ENCODE assay signal across 10 cellular contexts in genomic region chr2:169478339-169478738, GRCh38. TPM values are rescaled to one million over a fixed set of nuclear protein-coding genes. Genes with fewer than 3 reads are reported as not detected.
DNase-seq lines count a peak whose midpoint lies in the region; ATAC-seq, FAIRE-seq and TF ChIP-seq lines count a peak whose summit lies in the region.
"Had no signal": no experiment of that assay in that cellular context is flagged by ENCODE, and none has a peak within 500 bp of the region (broad histone marks: within the 10 kb centered on the region; RNA-seq: fewer than 3 reads in every experiment).

No MANE protein-coding gene starts in this region.

- H3K36me3 Mint-ChIP-seq in memory B cell = no peaks in the 10 kb centered on the region

- H3K27me3 Mint-ChIP-seq in memory B cell = no peaks in the 10 kb centered on the region

- TF ChIP-seq CTCF in left ventricle myocardium inferior (IDR thresholded peaks at IDR 0.05; ENCODE audit: borderline replicate concordance) (no peak), cardiac fibroblast (IDR thresholded peaks at IDR 0.05; ENCODE audit: low read depth, low read length) (no peak), upper lobe of left lung (IDR thresholded peaks at IDR 0.05) (no peak)

- H3K4me3 ChIP-seq in left ventricle myocardium inferior = no peak overlapping the region
- no peak overlapping the region for H3K4me3 ChIP-seq in cardiac fibroblast (replicated peaks in 1 of 2; ENCODE audit: low read depth in 2 of 2, low read length in 2 of 2)
- H3K4me3 ChIP-seq in upper lobe of left lung = no peak overlapping the region

- H3K27ac Mint-ChIP-seq in memory B cell = no peak overlapping the region

- 56 to 62% methylated on average over 3 of the region's 3 CpGs for WGBS in upper lobe of left lung, 2 donors

- H3K4me3 Mint-ChIP-seq in memory B cell = peak overlapping the region; percentile 89

- no peak for FAIRE-seq in GM12891 (lab: Jason Lieb, UNC)

- intact Hi-C loops in Right ventricle myocardium inferior (cut with DNase I) (no loop called here), left ventricle myocardium inferior (cut with micrococcal nuclease) (no loop called here)

- H3K4me1 ChIP-seq in left ventricle myocardium inferior (peaks cover 18% of the 10 kb centered on the region), upper lobe of left lung (peaks cover 0 to 8% (median 4%) of the 10 kb centered on the region in 4 donors)

- peaks cover 12% of the 10 kb centered on the region for H3K36me3 ChIP-seq in left ventricle myocardium inferior
- H3K36me3 ChIP-seq in upper lobe of left lung = peaks cover 0 to 4% (median 0%) of the 10 kb centered on the region in 4 donors

- TF ChIP-seq POLR2A in upper lobe of left lung (IDR thresholded peaks at IDR 0.05) = peak in 1 of 4 donors; percentile 26
- no peak for TF ChIP-seq POLR2A in GM12891 (IDR thresholded peaks at IDR 0.05; ENCODE audit: low read depth, low read length)

- ATAC-seq in Right ventricle myocardium inferior (peak; percentile 38), memory B cell (ENCODE audit: low read depth) (no peak), upper lobe of left lung (ENCODE audit: low FRiP score in 2 of 2) (peak in 1 of 2 donors; percentile 63), HG03432 (IDR thresholded peaks at IDR 0.05; ENCODE audit: unreplicated experiment) (no peak), HG02938 (IDR thresholded peaks at IDR 0.05; ENCODE audit: unreplicated experiment) (no peak)

- DNase-seq in Right ventricle myocardium inferior (ENCODE audit: missing footprints) = no peak
- DNase-seq in left ventricle myocardium inferior = no peak
- peak; percentile 76 for DNase-seq in cardiac fibroblast (ENCODE audit: low read depth in 2 of 2)
- no peak for DNase-seq in memory B cell (ENCODE audit: low spot score in 2 of 2)
- DNase-seq in upper lobe of left lung = no peak
- DNase-seq in GM12891 (ENCODE audit: insufficient read length, low spot score) = no peak
- DNase-seq: occipital lobe had no signal

- no peaks in the 10 kb centered on the region for H3K27me3 ChIP-seq in left ventricle myocardium inferior (ENCODE audit: low read depth)
- H3K27me3 ChIP-seq in upper lobe of left lung = no peaks in the 10 kb centered on the region
- H3K27me3 ChIP-seq: suprapubic skin had no signal

- H3K4me1 Mint-ChIP-seq in memory B cell = peaks cover 7% of the 10 kb centered on the region

- H3K27ac ChIP-seq in left ventricle myocardium inferior (replicated peaks) (no peak overlapping the region), upper lobe of left lung (peak overlapping the region in 3 of 4 donors; percentile 70 to 83 (median 77))

- H3K9me3 Mint-ChIP-seq in memory B cell = no peaks in the 10 kb centered on the region

- H3K9me3 ChIP-seq in left ventricle myocardium inferior (replicated peaks) (no peaks in the 10 kb centered on the region), upper lobe of left lung (no peaks in the 10 kb centered on the region)
- H3K9me3 ChIP-seq: suprapubic skin had no signal

- TF ChIP-seq EP300 in upper lobe of left lung (IDR thresholded peaks at IDR 0.05) = no peak

TF ChIP-seq in GM12891, 5 proteins besides CTCF, POLR2A, EP300 and RAD21:
- TF ChIP-seq TAF1 (IDR thresholded peaks at IDR 0.05; ENCODE audit: low read depth, low read length) (no peak), SPI1 (IDR thresholded peaks at IDR 0.05; ENCODE audit: low read depth, low read length) (no peak), POU2F2 (IDR thresholded peaks at IDR 0.05; ENCODE audit: low read depth, low read length) (no peak), PAX5 (IDR thresholded peaks at IDR 0.05; ENCODE audit: insufficient read depth, low read length, severe bottlenecking) (no peak), POLR2AphosphoS5 (IDR thresholded peaks at IDR 0.05; ENCODE audit: low read depth, low read length) (no peak)

RNA-seq across cellular contexts. Expression of gene BBS5, which starts 1.0 kb away (rescaled TPM):
- total RNA-seq in Right ventricle myocardium inferior (8.0 TPM), left ventricle myocardium inferior (8.4 TPM), upper lobe of left lung (10 to 100 TPM in 2 of 6 donors, 1 to 10 TPM in 4; 5.8 to 20.8 (median 7.2) TPM)
- 1.0 TPM for polyA plus RNA-seq in GM12891 (2012; ENCODE audit: low read depth, missing spikeins)

RNA-seq across cellular contexts. Expression of gene KLHL41, which starts 31.2 kb away (rescaled TPM):
- total RNA-seq in Right ventricle myocardium inferior (159 TPM), left ventricle myocardium inferior (163 TPM), upper lobe of left lung (1 to 10 TPM in 3 of 6 donors, under 1 TPM in 2, not detected in 1; 0.40 to 3.1 (median 1.3) TPM)
- polyA plus RNA-seq in GM12891 (2012; ENCODE audit: low read depth, missing spikeins) = 0.04 TPM

Comparison
In these comparisons a context has a peak if more than half of its experiments do, and no peak if none do; other contexts are left out.
1. DNase-seq: peak in cardiac fibroblast (2 of 2); none in Right ventricle myocardium inferior (single experiment), left ventricle myocardium inferior (single experiment), memory B cell (0 of 2), upper lobe of left lung (0 of 2) and GM12891 (single experiment).
2. RNA of gene KLHL41, which starts 31.2 kb away (total RNA-seq): 163 TPM in left ventricle myocardium inferior (single experiment) and 159 TPM in Right ventricle myocardium inferior (single experiment); 0.40 to 3.1 TPM in upper lobe of left lung; every median in the first group is over 10 times any median in the second.